ENCODE assay signal across 11 cellular contexts in genomic region chr3:14141602-14142315, GRCh38. TPM values are rescaled to one million over a fixed set of nuclear protein-coding genes. Genes with fewer than 3 reads are reported as not detected.
A peak's percentile ranks its signal among the peaks of the same experiment; 100 is the strongest.
DNase-seq lines count a peak whose midpoint lies in the region; ATAC-seq and TF ChIP-seq lines count a peak whose summit lies in the region.
"Had no signal": no experiment of that assay in that cellular context is flagged by ENCODE, and none has a peak within 500 bp of the region (broad histone marks: within the 10 kb centered on the region; RNA-seq: fewer than 3 reads in every experiment).

No MANE protein-coding gene starts in this region.

- DNase-seq in SK-N-SH, result no peak
- no peak for DNase-seq in stimulated activated CD4-positive, alpha-beta T cell treated with anti-CD3 and anti-CD28 coated beads, Interleukin-15, amount 100 ng/mL, for 24 hours
- no peak for DNase-seq in RKO (ENCODE audit: low spot score)
- DNase-seq: NCI-H1417 treated with DMSO at 0.1 percent for 48 hours, SJCRH30 had no signal

- H3K9me3 ChIP-seq in SK-N-SH (no peaks in the 10 kb centered on the region), liver (ENCODE audit: control insufficient read depth in 4 of 4, low read length in 3 of 4) (no peaks in the 10 kb centered on the region), subcutaneous abdominal adipose tissue (ENCODE audit: control insufficient read depth in 5 of 5, low read length in 5 of 5) (no peaks in the 10 kb centered on the region)
- H3K9me3 ChIP-seq: SJCRH30 had no signal

- no peak overlapping the region for H3K4me3 Mint-ChIP-seq in brain

- H3K27me3 ChIP-seq in SK-N-SH (ENCODE audit: insufficient read depth), result no peaks in the 10 kb centered on the region
- H3K27me3 ChIP-seq in liver (ENCODE audit: control insufficient read depth in 4 of 4, insufficient read depth in 4 of 4, low read length in 3 of 4), result no peaks in the 10 kb centered on the region
- no peaks in the 10 kb centered on the region for H3K27me3 ChIP-seq in subcutaneous abdominal adipose tissue (ENCODE audit: control insufficient read depth in 5 of 5, insufficient read depth in 4 of 5, low read length in 5 of 5)
- H3K27me3 ChIP-seq: SJCRH30 had no signal

- no peaks in the 10 kb centered on the region for H3K27me3 Mint-ChIP-seq in brain

- peaks cover 55% of the 10 kb centered on the region for H3K36me3 Mint-ChIP-seq in brain

- POLR2A ChIA-PET in SK-N-SH (lab: Yijun Ruan, JAX), result interaction anchor here (0.6 to 1.1 kb wide), 3 partner anchors 17 to 245 kb away, joined by 3 to 4 read pairs (median 3); partner anchors contain the start of gene CHCHD4

- H3F3A ChIP-seq in SK-N-SH (replicated peaks; ENCODE audit: insufficient read depth), result peaks cover 43% of the 10 kb centered on the region

- H3K36me3 ChIP-seq in SK-N-SH (replicated peaks in 1 of 2; ENCODE audit: control insufficient read depth in 1 of 2, insufficient read depth in 2 of 2, low read length in 1 of 2), result peaks cover 13 to 70% of the 10 kb centered on the region in 2 experiments
- H3K36me3 ChIP-seq in liver (ENCODE audit: control insufficient read depth in 4 of 4, insufficient read depth in 3 of 4, low read depth in 1 of 4, low read length in 3 of 4), result peaks cover 3 to 13% (median 10%) of the 10 kb centered on the region in 4 donors
- peaks cover 0 to 74% (median 61%) of the 10 kb centered on the region in 5 donors for H3K36me3 ChIP-seq in subcutaneous abdominal adipose tissue (ENCODE audit: control insufficient read depth in 5 of 5, insufficient read depth in 5 of 5, low read length in 5 of 5)

- no peaks in the 10 kb centered on the region for H3K9me3 Mint-ChIP-seq in brain

- TF ChIP-seq CTCF in SK-N-SH (IDR thresholded peaks at IDR 0.05) (no peak), brain (conservative IDR thresholded peaks at IDR 0.05) (no peak), liver (IDR thresholded peaks at IDR 0.05; ENCODE audit: low read depth, low read length, missing input control) (no peak)

- ATAC-seq in SK-N-SH treated with all-trans-retinoic acid at 6 μM for 48 hours (no peak), GM19023 (IDR thresholded peaks at IDR 0.05; ENCODE audit: unreplicated experiment) (no peak)

- H3K9ac ChIP-seq in SK-N-SH (no peak overlapping the region), liver (ENCODE audit: low read depth in 1 of 2, low read length in 2 of 2) (no peak overlapping the region), subcutaneous abdominal adipose tissue (ENCODE audit: low read length in 5 of 5) (peak overlapping the region in 1 of 5 donors; percentile 0)
- H3K9ac ChIP-seq: parathyroid adenoma had no signal

- H3K79me2 ChIP-seq in SK-N-SH (ENCODE audit: insufficient read depth), result no peaks in the 10 kb centered on the region; the same call in 1 of the 2 replicates
- H3K79me2 ChIP-seq: parathyroid adenoma had no signal

- no peak for TF ChIP-seq RAD21 in SK-N-SH (IDR thresholded peaks at IDR 0.05; ENCODE audit: low read length)
- TF ChIP-seq RAD21 in liver (IDR thresholded peaks at IDR 0.05), result no peak

- TF ChIP-seq EP300 in SK-N-SH (IDR thresholded peaks at IDR 0.05; ENCODE audit: borderline replicate concordance in 1 of 2, low read depth in 1 of 2, low read length in 1 of 2), result no peak

- H3K27ac ChIP-seq in SK-N-SH (ENCODE audit: low read depth in 2 of 2, low read length in 1 of 2) (peak overlapping the region; percentile 78 to 100), liver (ENCODE audit: low read depth in 1 of 2, low read length in 2 of 2) (peak overlapping the region; percentile 60 to 72), subcutaneous abdominal adipose tissue (ENCODE audit: low read depth, low read length) (peak overlapping the region; percentile 98)
- H3K27ac ChIP-seq: parathyroid adenoma, SJCRH30 had no signal

- H4K20me1 ChIP-seq in SK-N-SH (ENCODE audit: insufficient read depth), result no peaks in the 10 kb centered on the region

- peaks cover 15 to 27% of the 10 kb centered on the region in 2 experiments for H3K4me1 ChIP-seq in SK-N-SH (ENCODE audit: control insufficient read depth in 1 of 2, insufficient read depth in 2 of 2, low read depth in 1 of 2, low read length in 1 of 2)
- peaks cover 22 to 88% (median 75%) of the 10 kb centered on the region in 4 donors for H3K4me1 ChIP-seq in liver (ENCODE audit: control insufficient read depth in 4 of 4, insufficient read depth in 4 of 4, low read length in 3 of 4)
- peaks cover 23 to 79% (median 74%) of the 10 kb centered on the region in 5 donors for H3K4me1 ChIP-seq in subcutaneous abdominal adipose tissue (ENCODE audit: control insufficient read depth in 5 of 5, insufficient read depth in 5 of 5, low read length in 5 of 5)
- H3K4me1 ChIP-seq: parathyroid adenoma had no signal

- no peak overlapping the region for H2AFZ ChIP-seq in SK-N-SH (ENCODE audit: low read depth)
- H2AFZ ChIP-seq: parathyroid adenoma had no signal

- peak overlapping the region in 4 of 5 experiments; percentile 35 to 99 (median 76) for H3K27ac Mint-ChIP-seq in brain

- H3K4me2 ChIP-seq in SK-N-SH, result no peak overlapping the region

- WGBS in SK-N-SH (ENCODE audit: low lambda C conversion rate), result 95% methylated on average over 19 of the region's 19 CpGs
- 46% methylated on average over 19 of the region's 19 CpGs for WGBS in liver

- CTCF ChIA-PET in SK-N-SH (lab: Yijun Ruan, JAX), result interaction anchor here (0.8 to 1.5 kb wide), 2 partner anchors 10 to 23 kb away, joined by 3 read pairs; no protein-coding TSS in a partner anchor

- peaks cover 39% of the 10 kb centered on the region for H3K4me1 Mint-ChIP-seq in brain

- H3K4me3 ChIP-seq in SK-N-SH (ENCODE audit: low read depth in 2 of 2, low read length in 1 of 2) (no peak overlapping the region), liver (ENCODE audit: low read depth in 1 of 3, low read length in 3 of 3) (no peak overlapping the region), subcutaneous abdominal adipose tissue (ENCODE audit: low read depth in 1 of 5, low read length in 5 of 5) (no peak overlapping the region)
- H3K4me3 ChIP-seq: SJCRH30 had no signal

- H3K9me2 ChIP-seq in SK-N-SH, result no peaks in the 10 kb centered on the region

TF ChIP-seq in SK-N-SH, 30 proteins besides CTCF, POLR2A, EP300 and RAD21:
- TF ChIP-seq RCOR1 (IDR thresholded peaks at IDR 0.05; ENCODE audit: low read length), result no peak

TF ChIP-seq in SK-N-SH treated with all-trans-retinoic acid at 6 μM for 48 hours, 23 proteins besides CTCF, POLR2A, EP300 and RAD21 (continues in another document):
- TF ChIP-seq POU6F1 (CRISPR knock-in tag; IDR thresholded peaks at IDR 0.05; ENCODE audit: borderline replicate concordance, low read depth) (no peak), BACH2 (CRISPR knock-in tag; IDR thresholded peaks at IDR 0.05; ENCODE audit: borderline replicate concordance) (no peak)

TF ChIP-seq in liver, 16 proteins besides CTCF, POLR2A, EP300 and RAD21 (continues in another document):
- TF ChIP-seq JUND (IDR thresholded peaks at IDR 0.05), result no peak
- peak; percentile 16 for TF ChIP-seq MAX (IDR thresholded peaks at IDR 0.05)
- peak; percentile 48 to 73 for TF ChIP-seq HNF4A (conservative IDR thresholded peaks at IDR 0.05)
- no peak for TF ChIP-seq ZBTB33 (IDR thresholded peaks at IDR 0.05)
- TF ChIP-seq HNF4G (IDR thresholded peaks at IDR 0.05), result no peak
- no peak for TF ChIP-seq FOXA1 (IDR thresholded peaks at IDR 0.05)
- TF ChIP-seq FOXA2 (IDR thresholded peaks at IDR 0.05), result no peak
- no peak for TF ChIP-seq ATF3 (IDR thresholded peaks at IDR 0.05)
- TF ChIP-seq TAF1 (conservative IDR thresholded peaks at IDR 0.05), result no peak

RNA-seq across cellular contexts. Expression of gene TMEM43, which starts 16.9 kb away (rescaled TPM):
- polyA plus RNA-seq in SK-N-SH (2012; rRNA removed) (105 and 123 TPM in 2 replicates), brain (ENCODE audit: insufficient read depth, low read depth, low replicate concordance) (36.2 TPM), liver (10 to 100 TPM in 1 of 2 donors, 1 to 10 TPM in 1; 7.4 to 13.8 TPM)
- polyA plus RNA-seq in SK-N-SH (2012; cell fraction: cytosol; rRNA removed), result 83.4 and 97.1 TPM in 2 replicates
- 137 and 155 TPM in 2 replicates for polyA plus RNA-seq in SK-N-SH (2012; cell fraction: nucleus; rRNA removed)
- 10 to 100 TPM; 13.3 to 15.1 TPM for total RNA-seq in liver

RNA-seq across cellular contexts. Expression of gene CHCHD4, which starts 17.1 kb away (rescaled TPM):
- polyA plus RNA-seq in SK-N-SH (2012; rRNA removed) (15.4 and 17.3 TPM in 2 replicates), brain (ENCODE audit: insufficient read depth, low read depth, low replicate concordance) (13.3 TPM), liver (10 to 100 TPM; 11.2 to 11.3 TPM)
- 21.3 and 22.4 TPM in 2 replicates for polyA plus RNA-seq in SK-N-SH (2012; cell fraction: cytosol; rRNA removed)
- polyA plus RNA-seq in SK-N-SH (2012; cell fraction: nucleus; rRNA removed), result 4.1 and 5.7 TPM in 2 replicates
- total RNA-seq in liver, result 1 to 10 TPM; 7.0 to 7.7 TPM

RNA-seq across cellular contexts. Expression of gene XPC, which starts 36.6 kb away (rescaled TPM):
- polyA plus RNA-seq in SK-N-SH (2012; rRNA removed), result 50.0 and 52.0 TPM in 2 replicates
- polyA plus RNA-seq in SK-N-SH (2012; cell fraction: cytosol; rRNA removed), result 41.9 and 42.1 TPM in 2 replicates
- 140 and 154 TPM in 2 replicates for polyA plus RNA-seq in SK-N-SH (2012; cell fraction: nucleus; rRNA removed)
- 18.6 TPM for polyA plus RNA-seq in brain (ENCODE audit: insufficient read depth, low read depth, low replicate concordance)
- total RNA-seq in liver, result 10 to 100 TPM; 12.7 to 26.7 TPM
- polyA plus RNA-seq in liver, result 10 to 100 TPM; 12.9 to 15.4 TPM

RNA-seq across cellular contexts. Expression of gene LSM3, which starts 36.9 kb away (rescaled TPM):
- polyA plus RNA-seq in SK-N-SH (2012; rRNA removed), result 5.1 and 6.4 TPM in 2 replicates
- 9.3 and 15.8 TPM in 2 replicates for polyA plus RNA-seq in SK-N-SH (2012; cell fraction: cytosol; rRNA removed)
- polyA plus RNA-seq in SK-N-SH (2012; cell fraction: nucleus; rRNA removed), result 0.66 and 1.4 TPM in 2 replicates
- polyA plus RNA-seq in brain (ENCODE audit: insufficient read depth, low read depth, low replicate concordance), result 13.2 TPM
- 1 to 10 TPM; 3.7 to 4.3 TPM for total RNA-seq in liver
- 10 to 100 TPM in 1 of 2 donors, 1 to 10 TPM in 1; 5.7 to 17.0 TPM for polyA plus RNA-seq in liver
